In the genomic region with DNA sequence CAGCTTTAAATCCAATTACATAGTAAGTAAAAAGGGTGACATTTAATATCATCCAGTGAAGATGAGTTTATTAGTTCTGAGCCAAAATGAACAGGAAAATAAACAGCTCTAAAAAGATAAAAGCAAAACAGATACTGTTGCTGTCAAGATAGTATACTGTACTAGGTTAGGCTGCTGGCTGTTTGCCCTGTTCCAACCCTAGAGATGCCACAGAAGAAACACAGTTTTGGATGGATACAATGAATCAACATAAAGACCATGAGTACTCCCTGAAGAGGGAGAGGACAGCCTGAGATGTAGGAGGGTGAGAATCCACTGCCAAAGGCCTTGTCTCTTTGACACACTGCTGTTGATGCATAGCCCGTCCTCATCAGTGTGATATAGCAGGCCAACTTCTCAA, we compare ENCODE assay signal across 27 cellular contexts.
"Had no signal": no experiment of that assay in that cellular context is flagged by ENCODE, and none has a peak within 500 bp of the region (broad histone marks: within the 10 kb centered on the region; RNA-seq: fewer than 3 reads in every experiment).

No MANE protein-coding gene starts in this region.

- H3K4me1 Mint-ChIP-seq: endodermal cell, immature natural killer cell, mesothelial cell of epicardium, naive B cell had no signal

- H3K9me3 ChIP-seq: colonic mucosa had no signal

- H3K36me3 ChIP-seq: colonic mucosa, esophagus squamous epithelium, gastrocnemius medialis, heart left ventricle, left lung, lower lobe of right lung had no signal

- H3K27me3 ChIP-seq: colonic mucosa, esophagus squamous epithelium, gastrocnemius medialis, heart left ventricle, hepatocyte, left lung had no signal

- H3K27ac ChIP-seq: colonic mucosa, epithelial cell of prostate, esophagus squamous epithelium, gastrocnemius medialis, heart left ventricle, hepatocyte, left lung, lower lobe of right lung had no signal

- H3K79me2 ChIP-seq: hepatocyte had no signal

- H3K36me3 Mint-ChIP-seq: immature natural killer cell, naive B cell had no signal

- H3K4me2 ChIP-seq: hepatocyte had no signal

- H3K4me3 ChIP-seq: colonic mucosa, esophagus squamous epithelium, gastrocnemius medialis, heart left ventricle, hepatocyte, left lung, lower lobe of right lung, mucosa of descending colon had no signal

- H3K4me1 ChIP-seq: colonic mucosa, esophagus squamous epithelium, gastrocnemius medialis, heart left ventricle, left lung, lower lobe of right lung had no signal

- H3K27ac Mint-ChIP-seq: dendritic cell treated with granulocyte-macrophage colony-stimulating factor and Interleukin-4, amounts not matched to agents 40 ng/mL and 50 ng/mL, for 4 days; effector memory CD8-positive, alpha-beta T cell; endodermal cell; immature natural killer cell; mesothelial cell of epicardium; naive B cell had no signal

- H2AFZ ChIP-seq: hepatocyte had no signal

- DNase-seq: colonic mucosa; cortex of kidney; effector CD8-positive, alpha-beta T cell; effector memory CD8-positive, alpha-beta T cell; endodermal cell; erythroblast; esophagus squamous epithelium; foreskin fibroblast; foreskin melanocyte; gastrocnemius medialis; heart left ventricle; hypothalamus; immature natural killer cell; islet precursor cell; left cardiac atrium; left lung; left ventricle myocardium superior; lower lobe of right lung; mesenchymal stem cell; mucosa of descending colon; naive B cell had no signal

- FAIRE-seq: endometrium had no signal

- H3K27me3 Mint-ChIP-seq: dendritic cell treated with granulocyte-macrophage colony-stimulating factor and Interleukin-4, amounts not matched to agents 40 ng/mL and 50 ng/mL, for 4 days; effector memory CD8-positive, alpha-beta T cell; naive B cell had no signal

- H3K4me3 Mint-ChIP-seq: dendritic cell treated with granulocyte-macrophage colony-stimulating factor and Interleukin-4, amounts not matched to agents 40 ng/mL and 50 ng/mL, for 4 days; effector memory CD8-positive, alpha-beta T cell; endodermal cell; immature natural killer cell; mesothelial cell of epicardium; naive B cell had no signal

- ATAC-seq: effector memory CD8-positive, alpha-beta T cell; esophagus mucosa; gastrocnemius medialis; heart left ventricle; left cardiac atrium; left lung; left ventricle myocardium superior; lower lobe of right lung; mucosa of descending colon had no signal
